26 cellular contexts compared by ENCODE assay signal in genomic region chr7:100812729-100813128, GRCh38.
"Had no signal": no experiment of that assay in that cellular context is flagged by ENCODE, and none has a peak within 500 bp of the region (broad histone marks: within the 10 kb centered on the region; RNA-seq: fewer than 3 reads in every experiment).

No MANE protein-coding gene starts in this region.

- H3K27ac Mint-ChIP-seq: naive thymus-derived CD8-positive, alpha-beta T cell; nephron progenitor cell; stimulated activated naive B cell treated with anti-CD40 and anti-IgM and Interleukin-4, amounts not matched to agents 10 μg/mL and 1 μg/mL and 100 μg/mL, for 72 hours; stimulated activated naive CD8-positive, alpha-beta T cell treated with anti-CD3 and anti-CD28 coated beads, Interleukin-15, amount 100 ng/mL, for 72 hours had no signal

- H3K36me3 ChIP-seq: colonic mucosa, ovary had no signal

- DNase-seq: colonic mucosa; effector CD8-positive, alpha-beta T cell; erythroblast; hypothalamus; immature natural killer cell; islet precursor cell; kidney glomerular epithelial cell; left colon; left ventricle myocardium inferior; lower lobe of right lung; naive thymus-derived CD8-positive, alpha-beta T cell; nephron progenitor cell; nucleus accumbens; ovary; posterior cingulate gyrus; psoas muscle; right cardiac atrium; small intestine; stimulated activated CD4-positive, alpha-beta T cell treated with anti-CD3 and anti-CD28 coated beads, Interleukin-15, amount 100 ng/mL, for 24 hours; stimulated activated CD4-positive, alpha-beta T cell treated with anti-CD3 and anti-CD28 coated beads, Interleukin-2, amount 100 ng/mL, for 48 hours; stimulated activated naive B cell treated with anti-CD40 and anti-IgM and Interleukin-4, amounts not matched to agents 10 μg/mL and 1 μg/mL and 100 μg/mL, for 72 hours; stimulated activated naive CD8-positive, alpha-beta T cell treated with anti-CD3 and anti-CD28 coated beads, Interleukin-15, amount 100 ng/mL, for 72 hours; transverse colon had no signal

- H3K4me1 Mint-ChIP-seq: immature natural killer cell; naive thymus-derived CD8-positive, alpha-beta T cell; nephron progenitor cell; stimulated activated naive B cell treated with anti-CD40 and anti-IgM and Interleukin-4, amounts not matched to agents 10 μg/mL and 1 μg/mL and 100 μg/mL, for 72 hours; stimulated activated naive CD8-positive, alpha-beta T cell treated with anti-CD3 and anti-CD28 coated beads, Interleukin-15, amount 100 ng/mL, for 72 hours had no signal

- H3K9me3 Mint-ChIP-seq: dendritic cell treated with granulocyte-macrophage colony-stimulating factor and Interleukin-4, amounts not matched to agents 40 ng/mL and 50 ng/mL, for 4 days; immature natural killer cell; naive thymus-derived CD8-positive, alpha-beta T cell; nephron progenitor cell; stimulated activated naive B cell treated with anti-CD40 and anti-IgM and Interleukin-4, amounts not matched to agents 10 μg/mL and 1 μg/mL and 100 μg/mL, for 72 hours; stimulated activated naive CD8-positive, alpha-beta T cell treated with anti-CD3 and anti-CD28 coated beads, Interleukin-15, amount 100 ng/mL, for 72 hours had no signal

- H3K27me3 ChIP-seq: colonic mucosa, ovary, suprapubic skin, transverse colon, vagina had no signal

- H3K4me1 ChIP-seq: colonic mucosa, left ventricle myocardium inferior, psoas muscle, suprapubic skin, transverse colon, vagina had no signal

- H3K27ac ChIP-seq: colonic mucosa, left ventricle myocardium inferior, ovary, psoas muscle, suprapubic skin, transverse colon, vagina had no signal

- H3K9me3 ChIP-seq: colonic mucosa, left ventricle myocardium inferior, lower lobe of right lung, ovary, psoas muscle, suprapubic skin, transverse colon, vagina had no signal

- H3K4me3 Mint-ChIP-seq: dendritic cell treated with granulocyte-macrophage colony-stimulating factor and Interleukin-4, amounts not matched to agents 40 ng/mL and 50 ng/mL, for 4 days; immature natural killer cell; naive thymus-derived CD8-positive, alpha-beta T cell; nephron progenitor cell; stimulated activated naive B cell treated with anti-CD40 and anti-IgM and Interleukin-4, amounts not matched to agents 10 μg/mL and 1 μg/mL and 100 μg/mL, for 72 hours; stimulated activated naive CD8-positive, alpha-beta T cell treated with anti-CD3 and anti-CD28 coated beads, Interleukin-15, amount 100 ng/mL, for 72 hours had no signal

- H3K27me3 Mint-ChIP-seq: naive thymus-derived CD8-positive, alpha-beta T cell; stimulated activated naive B cell treated with anti-CD40 and anti-IgM and Interleukin-4, amounts not matched to agents 10 μg/mL and 1 μg/mL and 100 μg/mL, for 72 hours; stimulated activated naive CD8-positive, alpha-beta T cell treated with anti-CD3 and anti-CD28 coated beads, Interleukin-15, amount 100 ng/mL, for 72 hours had no signal

- ATAC-seq: left colon; lower lobe of right lung; naive thymus-derived CD8-positive, alpha-beta T cell; psoas muscle; stimulated activated naive B cell treated with anti-CD40 and anti-IgM and Interleukin-4, amounts not matched to agents 10 μg/mL and 1 μg/mL and 100 μg/mL, for 72 hours; stimulated activated naive CD8-positive, alpha-beta T cell treated with anti-CD3 and anti-CD28 coated beads, Interleukin-15, amount 100 ng/mL, for 72 hours had no signal

- H3K36me3 Mint-ChIP-seq: immature natural killer cell had no signal

- H3K4me3 ChIP-seq: colonic mucosa, left ventricle myocardium inferior, lower lobe of right lung, ovary, psoas muscle, suprapubic skin, transverse colon, vagina had no signal
